ENCODE assay signal across 8 cellular contexts in genomic region chr15:92832992-92833438, GRCh38.
DNase-seq lines count a peak whose midpoint lies in the region; ATAC-seq and TF ChIP-seq lines count a peak whose summit lies in the region.

No MANE protein-coding gene starts in this region.

- intact Hi-C loops in activated B cell treated with CpG ODN at 0.5 μM for 24 hours (cut with micrococcal nuclease): loop anchor here (1.0 kb wide), 3 partner anchors 12 to 85 kb away; no protein-coding TSS in a partner anchor

- H3K27ac Mint-ChIP-seq in activated B cell treated with CpG ODN at 0.5 μM for 24 hours: peak overlapping the region; percentile 96
- peak overlapping the region; percentile 99 for H3K27ac Mint-ChIP-seq in stimulated activated effector memory CD8-positive, alpha-beta T cell treated with anti-CD3 and anti-CD28 coated beads, Interleukin-12 subunit alpha, Interleukin-12 subunit beta, amount 100 ng/mL, for 72 hours

- peak overlapping the region; percentile 93 to 98 for H3K27ac ChIP-seq in right atrium auricular region

- H3K4me1 ChIP-seq in right atrium auricular region (peaks cover 0 to 44% of the 10 kb centered on the region in 2 donors), BE2C (peaks cover 20% of the 10 kb centered on the region)

- H3K9me3 ChIP-seq in right atrium auricular region (no peaks in the 10 kb centered on the region), BE2C (no peaks in the 10 kb centered on the region)

- H3K4me1 Mint-ChIP-seq in activated B cell treated with CpG ODN at 0.5 μM for 24 hours: peaks cover 51% of the 10 kb centered on the region
- peaks cover 43% of the 10 kb centered on the region for H3K4me1 Mint-ChIP-seq in stimulated activated effector memory CD8-positive, alpha-beta T cell treated with anti-CD3 and anti-CD28 coated beads, Interleukin-12 subunit alpha, Interleukin-12 subunit beta, amount 100 ng/mL, for 72 hours

- no peak overlapping the region for H3K4me3 ChIP-seq in right atrium auricular region
- no peak overlapping the region for H3K4me3 ChIP-seq in BE2C (ENCODE audit: low read depth, low read length)

- no peak for DNase-seq in HEK293T (ENCODE audit: extremely low spot score)
- DNase-seq in activated B cell treated with CpG ODN at 0.5 μM for 24 hours: no peak
- no peak for DNase-seq in right atrium auricular region (ENCODE audit: low spot score)
- no peak for DNase-seq in stimulated activated effector memory CD8-positive, alpha-beta T cell treated with anti-CD3 and anti-CD28 coated beads, Interleukin-12 subunit alpha, Interleukin-12 subunit beta, amount 100 ng/mL, for 72 hours (ENCODE audit: low spot score in 2 of 2)
- no peak for DNase-seq in BE2C
- DNase-seq in 8988T: no peak
- DNase-seq in globus pallidus (ENCODE audit: low spot score): no peak

- no peaks in the 10 kb centered on the region for H3K36me3 Mint-ChIP-seq in activated B cell treated with CpG ODN at 0.5 μM for 24 hours (ENCODE audit: low read depth)
- H3K36me3 Mint-ChIP-seq in stimulated activated effector memory CD8-positive, alpha-beta T cell treated with anti-CD3 and anti-CD28 coated beads, Interleukin-12 subunit alpha, Interleukin-12 subunit beta, amount 100 ng/mL, for 72 hours: peaks cover 15% of the 10 kb centered on the region

- no peak for ATAC-seq in activated B cell treated with CpG ODN at 0.5 μM for 24 hours (ENCODE audit: low read depth)
- ATAC-seq in stimulated activated effector memory CD8-positive, alpha-beta T cell treated with anti-CD3 and anti-CD28 coated beads, Interleukin-12 subunit alpha, Interleukin-12 subunit beta, amount 100 ng/mL, for 72 hours: no peak
- no peak for ATAC-seq in GM18858 (IDR thresholded peaks at IDR 0.05; ENCODE audit: unreplicated experiment)

- H3K9me3 Mint-ChIP-seq in activated B cell treated with CpG ODN at 0.5 μM for 24 hours: no peaks in the 10 kb centered on the region
- H3K9me3 Mint-ChIP-seq in stimulated activated effector memory CD8-positive, alpha-beta T cell treated with anti-CD3 and anti-CD28 coated beads, Interleukin-12 subunit alpha, Interleukin-12 subunit beta, amount 100 ng/mL, for 72 hours: no peaks in the 10 kb centered on the region

- peak overlapping the region; percentile 80 for H3K4me3 Mint-ChIP-seq in activated B cell treated with CpG ODN at 0.5 μM for 24 hours
- H3K4me3 Mint-ChIP-seq in stimulated activated effector memory CD8-positive, alpha-beta T cell treated with anti-CD3 and anti-CD28 coated beads, Interleukin-12 subunit alpha, Interleukin-12 subunit beta, amount 100 ng/mL, for 72 hours: peak overlapping the region; percentile 70

- no peaks in the 10 kb centered on the region for H3K27me3 Mint-ChIP-seq in activated B cell treated with CpG ODN at 0.5 μM for 24 hours

- H3K36me3 ChIP-seq in right atrium auricular region (no peaks in the 10 kb centered on the region), BE2C (no peaks in the 10 kb centered on the region)

- CTCF ChIA-PET in HEK293T (lab: Yijun Ruan, JAX): interaction anchor here (0.7 to 3.0 kb wide), 2 partner anchors 24 to 38 kb away, joined by 5 to 12 read pairs; no protein-coding TSS in a partner anchor
- CTCF ChIA-PET in activated B cell treated with CpG ODN at 0.5 μM for 24 hours (lab: Charles Lee): interaction anchor here (0.9 to 3.6 kb wide), 7 partner anchors 17 to 83 kb away, joined by 3 to 33 read pairs (median 4); no protein-coding TSS in a partner anchor

- H3K27me3 ChIP-seq in right atrium auricular region: no peaks in the 10 kb centered on the region
- H3K27me3 ChIP-seq in BE2C: no peaks in the 10 kb centered on the region

- no peak for TF ChIP-seq CTCF in activated B cell treated with CpG ODN at 0.5 μM for 24 hours (IDR thresholded peaks at IDR 0.05)
- no peak for TF ChIP-seq CTCF in right atrium auricular region (IDR thresholded peaks at IDR 0.05)
- TF ChIP-seq CTCF in BE2C (IDR thresholded peaks at IDR 0.05; ENCODE audit: low read depth, low read length): no peak

- POLR2A ChIA-PET in HEK293T (lab: Yijun Ruan, JAX): interaction anchor here (1.2 to 8.9 kb wide), 13 partner anchors 9 to 84 kb away, joined by 3 to 172 read pairs (median 12); partner anchors contain the start of gene CHD2
- POLR2A ChIA-PET in activated B cell treated with CpG ODN at 0.5 μM for 24 hours (lab: Charles Lee): interaction anchor here (0.7 to 9.3 kb wide), 20 partner anchors 12 to 1454 kb away, joined by 3 to 416 read pairs (median 12); partner anchors contain the start of gene CHD2

TF ChIP-seq in HEK293T, 16 proteins besides CTCF, POLR2A, EP300 and RAD21:
- TF ChIP-seq ZNF384 (IDR thresholded peaks at IDR 0.05): peak; percentile 80
- TF ChIP-seq PKNOX1 (IDR thresholded peaks at IDR 0.05): peak; percentile 45
- no peak for TF ChIP-seq FOXM1 (IDR thresholded peaks at IDR 0.05; ENCODE audit: borderline replicate concordance)
- TF ChIP-seq ARNT (IDR thresholded peaks at IDR 0.05): no peak
- TF ChIP-seq BHLHE40 (IDR thresholded peaks at IDR 0.05; ENCODE audit: borderline replicate concordance): no peak
